ENCODE assay signal across 17 cellular contexts in the genomic region with DNA sequence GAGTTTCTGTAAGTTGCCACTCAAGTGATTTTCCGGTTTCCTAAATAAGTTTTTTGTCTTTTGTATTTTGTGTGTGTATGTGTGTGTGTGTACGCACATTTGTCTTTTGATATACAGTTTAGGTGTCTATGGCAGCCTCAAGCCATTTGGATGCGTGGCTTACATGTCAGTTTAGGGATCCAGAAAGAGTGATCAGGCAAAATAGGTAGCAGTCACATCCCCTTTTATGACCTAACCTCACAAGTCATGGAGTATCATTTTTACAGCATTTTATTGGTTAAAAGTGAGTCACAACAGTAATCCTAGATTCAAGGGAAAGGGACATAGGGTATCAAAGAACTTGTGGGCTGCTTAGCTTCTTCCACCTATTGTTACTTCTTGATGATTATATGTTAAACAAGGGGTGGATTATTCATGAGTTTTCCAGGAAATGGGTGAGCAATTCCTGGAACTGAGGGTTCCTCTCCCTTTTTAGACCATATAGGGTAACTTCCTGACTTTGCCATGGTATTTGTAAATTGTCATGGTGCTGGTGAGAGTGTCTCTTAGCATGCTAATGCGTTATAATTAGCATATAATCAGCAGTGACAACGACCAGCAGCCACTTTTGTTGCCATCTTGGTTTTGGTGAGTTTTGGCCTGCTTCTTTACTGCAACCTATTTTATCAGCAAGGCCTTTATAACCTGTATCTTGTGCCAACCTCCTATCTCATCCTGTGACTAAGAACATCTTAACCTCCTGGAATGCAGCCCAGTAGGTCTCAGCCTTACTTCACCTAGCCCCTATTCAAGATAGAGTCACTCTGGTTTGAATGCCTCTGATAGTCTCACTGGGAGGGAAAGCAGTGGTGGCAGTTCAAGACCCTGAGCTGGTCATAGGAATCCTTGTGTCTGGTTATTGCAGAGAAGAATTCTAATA. TPM values are rescaled to one million over a fixed set of nuclear protein-coding genes. Genes with fewer than 3 reads are reported as not detected.
DNase-seq lines count a peak whose midpoint lies in the region; ATAC-seq, FAIRE-seq and TF ChIP-seq lines count a peak whose summit lies in the region.
"Had no signal": no experiment of that assay in that cellular context is flagged by ENCODE, and none has a peak within 500 bp of the region (broad histone marks: within the 10 kb centered on the region; RNA-seq: fewer than 3 reads in every experiment).

No MANE protein-coding gene starts in this region.

- intact Hi-C loops in K562 (cut with micrococcal nuclease) = no loop called here

- FAIRE-seq in K562 (lab: Jason Lieb, UNC) (no peak), keratinocyte (lab: Jason Lieb, UNC) (peak; percentile 55)
- FAIRE-seq: kidney had no signal

- POLR2A ChIA-PET in K562 (lab: Yijun Ruan, JAX) = no interaction called here

- no peak for TF ChIP-seq RAD21 in K562 (CRISPR knock-in tag; conservative IDR thresholded peaks at IDR 0.05 in 1 of 2, IDR thresholded peaks at IDR 0.05 in 1 of 2)

- CTCF ChIA-PET in K562 (lab: Yijun Ruan, JAX; ENCODE audit: low intra/inter-chr PET ratio) = no interaction called here

- no peak overlapping the region for H2AFZ ChIP-seq in K562 (ENCODE audit: low read depth, low read length)
- H2AFZ ChIP-seq in keratinocyte (ENCODE audit: control insufficient read depth, low read length) = no peak overlapping the region

- no peaks in the 10 kb centered on the region for H4K20me1 ChIP-seq in K562 (replicated peaks; ENCODE audit: control insufficient read depth, insufficient read depth, low read length)
- no peaks in the 10 kb centered on the region for H4K20me1 ChIP-seq in keratinocyte (ENCODE audit: control insufficient read depth, extremely low read depth, insufficient read depth, low read length)

- H3K4me3 ChIP-seq in K562 = no peak overlapping the region
- H3K4me3 ChIP-seq in keratinocyte (ENCODE audit: control insufficient read depth in 2 of 3, extremely low read depth in 1 of 3, insufficient read depth in 2 of 3, low read depth in 1 of 3, low read length in 3 of 3) = no peak overlapping the region
- H3K4me3 ChIP-seq in Peyer's patch = no peak overlapping the region
- H3K4me3 ChIP-seq: SJCRH30 had no signal

- TF ChIP-seq POLR2A in K562 (conservative IDR thresholded peaks at IDR 0.05) (no peak), Peyer's patch (IDR thresholded peaks at IDR 0.05) (no peak)

- dilution Hi-C loops in keratinocyte (cut with MboI; ENCODE audit: extremely low pct_ligation_motif_present, low sequenced_read_pairs) = no loop called here

- H3K9me3 ChIP-seq in K562 (replicated peaks; ENCODE audit: control insufficient read depth, insufficient read depth, low read depth, low read length) = 0 out of 2 replicates have a peak, but pooled peaks cover 2% of the 10 kb centered on the region
- H3K9me3 ChIP-seq in keratinocyte (ENCODE audit: control insufficient read depth, low read depth, low read length) = no peaks in the 10 kb centered on the region
- no peaks in the 10 kb centered on the region for H3K9me3 ChIP-seq in Peyer's patch
- H3K9me3 ChIP-seq: SJCRH30 had no signal

- H3K79me2 ChIP-seq in K562 (ENCODE audit: control insufficient read depth, insufficient read depth, low read length) (no peaks in the 10 kb centered on the region), keratinocyte (ENCODE audit: control insufficient read depth, insufficient read depth, low read length) (no peaks in the 10 kb centered on the region)

- DNase-seq in CD1c-positive myeloid dendritic cell (ENCODE audit: extremely low spot score) (peak; percentile 5), NCI-H2196 (lab: John Stamatoyannopoulos, UW; ENCODE audit: unreplicated experiment) (peak; percentile 22), K562 (ENCODE audit: extremely low read depth in 1 of 4, low spot score in 3 of 4) (peak in 1 of 4 experiments; percentile 41), keratinocyte (ENCODE audit: low read depth, low spot score) (peak; percentile 50), left lobe of liver (ENCODE audit: low spot score) (no peak), Ammon's horn (ENCODE audit: low spot score) (no peak), cerebellum (ENCODE audit: low spot score) (no peak), Peyer's patch (no peak)
- DNase-seq: AML-193; foreskin melanocyte; kidney; naive thymus-derived CD8-positive, alpha-beta T cell; NCI-H524; SJCRH30; stimulated activated CD4-positive, alpha-beta T cell treated with anti-CD3 and anti-CD28 coated beads, Interleukin-4, amount 100 ng/mL, for 4 hours; WERI-Rb-1 had no signal

- TF ChIP-seq CTCF in K562 (IDR thresholded peaks at IDR 0.05 in 2 of 3, conservative IDR thresholded peaks at IDR 0.05 in 1 of 3; ENCODE audit: insufficient read depth in 2 of 3, low read depth in 1 of 3, low read length in 3 of 3) (no peak), keratinocyte (optimal IDR thresholded peaks at IDR 0.05 in 1 of 3, IDR thresholded peaks at IDR 0.05 in 1 of 3, conservative IDR thresholded peaks at IDR 0.05 in 1 of 3; ENCODE audit: extremely low read depth in 1 of 3, insufficient read depth in 2 of 3, low read length in 3 of 3) (no peak), Peyer's patch (IDR thresholded peaks at IDR 0.05) (no peak)

- no TSS peak for BruUV-seq in K562 (replicated peaks; lab: Mats Ljungman, UMichigan)

- no peak overlapping the region for H3K9ac ChIP-seq in K562 (ENCODE audit: insufficient read depth in 1 of 2, low read depth in 2 of 2, low read length in 2 of 2)
- H3K9ac ChIP-seq in keratinocyte (ENCODE audit: control insufficient read depth, extremely low read depth, insufficient read depth, low read length) = no peak overlapping the region

- no peaks in the 10 kb centered on the region; a peak in 2 of 5 replicates for H3K4me1 ChIP-seq in K562 (replicated peaks in 1 of 2; ENCODE audit: control insufficient read depth in 2 of 2, insufficient read depth in 2 of 2, low read length in 2 of 2)
- H3K4me1 ChIP-seq in keratinocyte (ENCODE audit: control insufficient read depth, extremely low read depth, insufficient read depth, low read length) = peaks cover 9% of the 10 kb centered on the region
- H3K4me1 ChIP-seq in Peyer's patch = no peaks in the 10 kb centered on the region
- H3K4me1 ChIP-seq: SJCRH30 had no signal

- H3K27ac ChIP-seq in K562 (ENCODE audit: extremely low read depth, low read depth, low read length) (peak overlapping the region; percentile 48; the same call in 1 of the 3 replicates), keratinocyte (ENCODE audit: control insufficient read depth, insufficient read depth, low read length) (peak overlapping the region; percentile 25), Peyer's patch (no peak overlapping the region)
- H3K27ac ChIP-seq: SJCRH30, WERI-Rb-1 had no signal

- H3K27me3 ChIP-seq in K562 (ENCODE audit: control insufficient read depth in 2 of 2, insufficient read depth in 2 of 2, low read length in 2 of 2) (no peaks in the 10 kb centered on the region), keratinocyte (ENCODE audit: control insufficient read depth, extremely low read depth, insufficient read depth, low read length) (no peaks in the 10 kb centered on the region), Peyer's patch (no peaks in the 10 kb centered on the region)
- H3K27me3 ChIP-seq: SJCRH30 had no signal

- TF ChIP-seq EP300 in K562 (IDR thresholded peaks at IDR 0.05; ENCODE audit: low read length) = no peak

- in situ Hi-C loops in K562 (cut with MboI) = no loop called here

- H3K4me2 ChIP-seq in K562 (ENCODE audit: insufficient read depth, low read length) (no peak overlapping the region), keratinocyte (ENCODE audit: control insufficient read depth, extremely low read depth, insufficient read depth, low read depth, low read length) (peak overlapping the region; percentile 22)

- WGBS in K562 (ENCODE audit: insufficient coverage, low coverage, missing lambda C conversion rate) = 48% methylated on average over 5 of the region's 5 CpGs

- H3K9me1 ChIP-seq in K562 (ENCODE audit: control insufficient read depth, insufficient read depth, low read length) (no peaks in the 10 kb centered on the region), keratinocyte (ENCODE audit: control insufficient read depth, extremely low read depth, insufficient read depth, low read length) (no peaks in the 10 kb centered on the region)

- H3K36me3 ChIP-seq in K562 (ENCODE audit: control insufficient read depth, insufficient read depth, low read length) (no peaks in the 10 kb centered on the region), keratinocyte (ENCODE audit: control insufficient read depth in 2 of 2, extremely low read depth in 1 of 2, insufficient read depth in 2 of 2, low read length in 2 of 2) (no peaks in the 10 kb centered on the region), Peyer's patch (no peaks in the 10 kb centered on the region)
- H3K36me3 ChIP-seq: SJCRH30, WERI-Rb-1 had no signal

- ATAC-seq in K562 (peak; percentile 27; the same call in 1 of the 3 replicates), left lobe of liver (no peak)
- ATAC-seq: naive thymus-derived CD8-positive, alpha-beta T cell; stimulated activated memory B cell treated with anti-CD40 and anti-IgM and Interleukin-4, amounts not matched to agents 10 μg/mL and 1 μg/mL and 100 μg/mL, for 72 hours had no signal

RNA-seq across cellular contexts. Expression of gene SOCS6, which starts 8.6 kb away (rescaled TPM):
- 5.4 and 9.7 TPM in 2 replicates for total RNA-seq in K562 (2011; cell fraction: chromatin; rRNA removed; ENCODE audit: low replicate concordance)
- 3.0 and 3.8 TPM in 2 replicates for total RNA-seq in K562 (2011; cell fraction: nucleolus; rRNA removed)
- 3.7 and 4.3 TPM in 2 replicates for total RNA-seq in K562 (2011; cell fraction: nucleoplasm; rRNA removed)
- total RNA-seq in K562 (2014; rRNA removed) (3.2 and 3.3 TPM in 2 replicates), K562 (2014; rRNA removed; fragmentation: Illumina TruSeq; extraction: Trizol) (5.7 and 7.2 TPM in 2 replicates), K562 (2015; rRNA removed; fragmentation: Illumina TruSeq; extraction: Trizol) (7.1 and 7.5 TPM in 2 replicates), K562 (2021) (5.8 and 6.6 TPM in 2 replicates), left lobe of liver (12.0 TPM), cerebellum (34.0 TPM), Peyer's patch (10 to 100 TPM; 38.8 to 60.1 (median 41.1) TPM)
- polyA plus RNA-seq in K562 (2011; rRNA removed) (5.0 and 5.6 TPM in 2 replicates), K562 (2014; fragmentation: Illumina TruSeq; extraction: Trizol) (5.2 and 6.1 TPM in 2 replicates), K562 (2014; fragmentation: Nextera tagmentation; extraction: Ambion mirVana) (1 to 10 TPM; 2.5 to 3.4 TPM), K562 (2014; rRNA removed) (3.4 and 3.9 TPM in 2 replicates), keratinocyte (18.7 to 22.2 TPM (median 20.4 TPM) in 3 replicates)
- 3.5 and 4.0 TPM in 2 replicates for polyA plus RNA-seq in K562 (2011; cell fraction: cytosol; rRNA removed)
- polyA plus RNA-seq in K562 (2011; cell fraction: nucleus; rRNA removed) = 3.0 and 4.3 TPM in 2 replicates
- 3.9 and 4.4 TPM in 2 replicates for polyA plus RNA-seq in K562 (2012)
- 11.2 and 14.2 TPM in 2 replicates for polyA minus RNA-seq in K562 (2011; rRNA and poly(A)+ RNA removed)
- 5.0 and 8.2 TPM in 2 replicates for polyA minus RNA-seq in K562 (2011; cell fraction: cytosol; rRNA and poly(A)+ RNA removed)
- polyA minus RNA-seq in K562 (2011; cell fraction: nucleus; rRNA and poly(A)+ RNA removed) = 3.6 and 8.1 TPM in 2 replicates
- polyA plus RNA-seq in keratinocyte (2011; ENCODE audit: low read depth) = 14.8 TPM
- polyA plus RNA-seq in keratinocyte (2011; cell fraction: cytosol; rRNA removed) = 11.4 and 15.8 TPM in 2 replicates
- polyA plus RNA-seq in keratinocyte (2011; cell fraction: nucleus; rRNA removed) = 21.6 and 26.0 TPM in 2 replicates
- 14.0 and 16.3 TPM in 2 replicates for polyA plus RNA-seq in keratinocyte (2012; ENCODE audit: low replicate concordance)
- 24.4 to 45.0 TPM (median 43.3 TPM) in 3 replicates for polyA minus RNA-seq in keratinocyte
- 18.0 TPM for polyA minus RNA-seq in keratinocyte (2011; cell fraction: cytosol; rRNA and poly(A)+ RNA removed)
- polyA minus RNA-seq in keratinocyte (2011; cell fraction: nucleus; rRNA and poly(A)+ RNA removed) = 22.9 and 34.6 TPM in 2 replicates

Comparison
In these comparisons a context has a peak if more than half of its experiments do, and no peak if none do; other contexts are left out.
1. DNase-seq: peak in CD1c-positive myeloid dendritic cell (single experiment), NCI-H2196 (single experiment) and keratinocyte (single experiment); none in left lobe of liver (single experiment), Ammon's horn (single experiment), cerebellum (single experiment) and Peyer's patch (0 of 3).
2. H3K27ac ChIP-seq: peak in K562 (single experiment) and keratinocyte (single experiment); none in Peyer's patch (0 of 4).